ENCODE assay signal across 11 cellular contexts in the genomic region with DNA sequence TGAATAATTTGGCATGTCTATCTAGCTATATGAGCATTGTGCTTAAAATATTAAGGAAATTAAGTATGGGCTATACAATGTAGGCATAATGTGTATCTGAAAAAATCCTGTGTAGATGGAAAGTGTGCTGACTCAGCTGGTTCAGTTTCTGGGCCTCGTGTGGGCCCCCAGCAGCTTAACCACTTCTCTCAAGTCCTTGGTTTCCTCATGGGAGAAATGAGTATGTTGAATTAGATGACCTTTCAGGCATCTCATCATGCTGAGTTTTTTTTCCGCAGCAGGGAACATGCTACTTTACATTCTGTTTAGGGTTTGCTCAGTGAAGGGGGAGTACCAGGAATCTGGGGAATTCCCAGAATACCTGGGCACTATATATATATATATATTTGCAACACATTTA. TPM values are rescaled to one million over a fixed set of nuclear protein-coding genes. Genes with fewer than 3 reads are reported as not detected.
DNase-seq lines count a peak whose midpoint lies in the region; ATAC-seq and TF ChIP-seq lines count a peak whose summit lies in the region.
"Had no signal": no experiment of that assay in that cellular context is flagged by ENCODE, and none has a peak within 500 bp of the region (broad histone marks: within the 10 kb centered on the region; RNA-seq: fewer than 3 reads in every experiment).

No MANE protein-coding gene starts in this region.

- no peak overlapping the region for H4K91ac ChIP-seq in trophoblast cell (ENCODE audit: low read depth, low read length)

- CTCF ChIA-PET in CD4-positive, alpha-beta T cell (lab: Charles Lee): interaction anchor here (0.8 to 1.7 kb wide), 6 partner anchors 19 to 171 kb away, joined by 3 to 7 read pairs (median 4); a partner anchor contains a TSS

- intact Hi-C loops in CD4-positive, alpha-beta T cell (cut with DNase I, micrococcal nuclease): loop anchor here in 1 of 2 experiments (10.0 kb wide), 1 partner anchor 172 kb away; a partner anchor contains a TSS

- H3K18ac ChIP-seq in trophoblast cell (ENCODE audit: low read length): no peak overlapping the region

- H3K36me3 ChIP-seq in trophoblast cell (ENCODE audit: control insufficient read depth in 1 of 2, insufficient read depth in 2 of 2, low read length in 2 of 2): no peaks in the 10 kb centered on the region

- H3K9ac ChIP-seq in trophoblast cell (ENCODE audit: low read length): no peak overlapping the region

- H2BK120ac ChIP-seq in trophoblast cell (ENCODE audit: insufficient read depth, low read length, poor library complexity): no peak overlapping the region

- no peak for TF ChIP-seq CTCF in CD4-positive, alpha-beta T cell (IDR thresholded peaks at IDR 0.05)
- no peak for TF ChIP-seq CTCF in HFFc6 (IDR thresholded peaks at IDR 0.05)
- no peak for TF ChIP-seq CTCF in chondrocyte (IDR thresholded peaks at IDR 0.05)

- H3K14ac ChIP-seq in trophoblast cell (ENCODE audit: low read length): no peak overlapping the region

- H3K4me1 Mint-ChIP-seq in CD4-positive, alpha-beta T cell (ENCODE audit: low read depth): peaks cover 90% of the 10 kb centered on the region
- H3K4me1 Mint-ChIP-seq in HFFc6 (ENCODE audit: low read depth) (no peaks in the 10 kb centered on the region), chondrocyte (ENCODE audit: low read depth) (no peaks in the 10 kb centered on the region)
- H3K4me1 Mint-ChIP-seq: neural crest cell had no signal

- no peak for DNase-seq in CD4-positive, alpha-beta T cell
- peak; percentile 73 for DNase-seq in activated naive CD4-positive, alpha-beta T cell treated with Interleukin-2 at 50 U/mL for 16 hours
- no peak for DNase-seq in trophoblast cell
- no peak for DNase-seq in HFFc6
- no peak for DNase-seq in chondrocyte (ENCODE audit: low spot score)
- DNase-seq: DMS53 had no signal

- H3K27me3 ChIP-seq in CD4-positive, alpha-beta T cell (ENCODE audit: control insufficient read depth, insufficient read depth, low read length): no peaks in the 10 kb centered on the region
- H3K27me3 ChIP-seq in trophoblast cell (ENCODE audit: insufficient read depth, low read length): no peaks in the 10 kb centered on the region

- no peaks in the 10 kb centered on the region for H3K27me3 Mint-ChIP-seq in CD4-positive, alpha-beta T cell
- H3K27me3 Mint-ChIP-seq in HFFc6 (ENCODE audit: insufficient read depth) (peaks cover 8% of the 10 kb centered on the region), chondrocyte (ENCODE audit: low read depth) (no peaks in the 10 kb centered on the region)

- no peak for ATAC-seq in CD4-positive, alpha-beta T cell (ENCODE audit: poor library complexity)
- ATAC-seq in GM19452 (IDR thresholded peaks at IDR 0.05; ENCODE audit: unreplicated experiment) (peak; percentile 51), HG03439 (IDR thresholded peaks at IDR 0.05; ENCODE audit: unreplicated experiment) (peak; percentile 51), SK-N-SH treated with all-trans-retinoic acid at 6 μM for 48 hours (no peak)
- ATAC-seq: Panc1 had no signal

- H2BK12ac ChIP-seq in trophoblast cell (ENCODE audit: low read length): no peak overlapping the region

- no peaks in the 10 kb centered on the region for H3K9me3 Mint-ChIP-seq in CD4-positive, alpha-beta T cell
- H3K9me3 Mint-ChIP-seq in HFFc6 (no peaks in the 10 kb centered on the region), chondrocyte (ENCODE audit: low read depth) (peaks cover 6% of the 10 kb centered on the region)

- no peaks in the 10 kb centered on the region for H3K9me3 ChIP-seq in CD4-positive, alpha-beta T cell (ENCODE audit: control insufficient read depth, low read length)
- no peaks in the 10 kb centered on the region for H3K9me3 ChIP-seq in trophoblast cell (ENCODE audit: insufficient read depth, low read depth, low read length)

- no peak overlapping the region for H3K23ac ChIP-seq in trophoblast cell (ENCODE audit: low read length)

- no peak overlapping the region for H3K4ac ChIP-seq in trophoblast cell (ENCODE audit: low read depth, low read length)

- peak overlapping the region; percentile 93 for H3K27ac Mint-ChIP-seq in CD4-positive, alpha-beta T cell
- H3K27ac Mint-ChIP-seq in HFFc6 (no peak overlapping the region), chondrocyte (ENCODE audit: unreplicated experiment) (no peak overlapping the region)

- H3K79me2 ChIP-seq in trophoblast cell (ENCODE audit: control insufficient read depth, insufficient read depth, low read length, poor library complexity): no peaks in the 10 kb centered on the region

- no peak overlapping the region for H3K4me3 ChIP-seq in trophoblast cell (ENCODE audit: low read depth, low read length)

- no peak overlapping the region for H3K4me2 ChIP-seq in trophoblast cell (ENCODE audit: low read length)

- no peak overlapping the region for H2AK5ac ChIP-seq in trophoblast cell (ENCODE audit: low read length)

- WGBS in trophoblast cell (ENCODE audit: extremely low coverage, insufficient coverage, insufficient read length): no CpG with 5 or more reads among the region's 2 CpGs

- peaks cover 85% of the 10 kb centered on the region for H3K36me3 Mint-ChIP-seq in CD4-positive, alpha-beta T cell (ENCODE audit: low read depth)
- H3K36me3 Mint-ChIP-seq in HFFc6 (ENCODE audit: low read depth) (no peaks in the 10 kb centered on the region), chondrocyte (ENCODE audit: low read depth) (peaks cover 1% of the 10 kb centered on the region)

- H2BK5ac ChIP-seq in trophoblast cell (ENCODE audit: low read depth, low read length, poor library complexity): no peak overlapping the region

- no peaks in the 10 kb centered on the region for H3K79me1 ChIP-seq in trophoblast cell (ENCODE audit: low read length)

- POLR2A ChIA-PET in CD4-positive, alpha-beta T cell (lab: Charles Lee): interaction anchor here (0.9 to 9.4 kb wide), 13 partner anchors 13 to 89 kb away, joined by 3 to 156 read pairs (median 4); a partner anchor contains a TSS

- H3K4me3 Mint-ChIP-seq in CD4-positive, alpha-beta T cell: peak overlapping the region; percentile 80
- H3K4me3 Mint-ChIP-seq in HFFc6: no peak overlapping the region
- no peak overlapping the region for H3K4me3 Mint-ChIP-seq in chondrocyte (ENCODE audit: unreplicated experiment)
- H3K4me3 Mint-ChIP-seq: neural crest cell had no signal

- peak overlapping the region; percentile 74 for H3K27ac ChIP-seq in CD4-positive, alpha-beta T cell (ENCODE audit: low read depth, low read length)
- no peak overlapping the region for H3K27ac ChIP-seq in trophoblast cell (ENCODE audit: low read depth, low read length)

- H4K12ac ChIP-seq in trophoblast cell (ENCODE audit: low read depth, low read length): no peak overlapping the region

- no peaks in the 10 kb centered on the region for H3K4me1 ChIP-seq in trophoblast cell (ENCODE audit: control insufficient read depth in 1 of 2, insufficient read depth in 2 of 2, low read length in 2 of 2)

- H2AFZ ChIP-seq in trophoblast cell (ENCODE audit: insufficient read depth, low read length, poor library complexity): no peak overlapping the region

- no peak overlapping the region for H4K8ac ChIP-seq in trophoblast cell (ENCODE audit: low read depth, low read length)

TF ChIP-seq in SK-N-SH treated with all-trans-retinoic acid at 6 μM for 48 hours, 23 proteins besides CTCF, POLR2A, EP300 and RAD21 (continues in another document):
- TF ChIP-seq, protein P1, sequence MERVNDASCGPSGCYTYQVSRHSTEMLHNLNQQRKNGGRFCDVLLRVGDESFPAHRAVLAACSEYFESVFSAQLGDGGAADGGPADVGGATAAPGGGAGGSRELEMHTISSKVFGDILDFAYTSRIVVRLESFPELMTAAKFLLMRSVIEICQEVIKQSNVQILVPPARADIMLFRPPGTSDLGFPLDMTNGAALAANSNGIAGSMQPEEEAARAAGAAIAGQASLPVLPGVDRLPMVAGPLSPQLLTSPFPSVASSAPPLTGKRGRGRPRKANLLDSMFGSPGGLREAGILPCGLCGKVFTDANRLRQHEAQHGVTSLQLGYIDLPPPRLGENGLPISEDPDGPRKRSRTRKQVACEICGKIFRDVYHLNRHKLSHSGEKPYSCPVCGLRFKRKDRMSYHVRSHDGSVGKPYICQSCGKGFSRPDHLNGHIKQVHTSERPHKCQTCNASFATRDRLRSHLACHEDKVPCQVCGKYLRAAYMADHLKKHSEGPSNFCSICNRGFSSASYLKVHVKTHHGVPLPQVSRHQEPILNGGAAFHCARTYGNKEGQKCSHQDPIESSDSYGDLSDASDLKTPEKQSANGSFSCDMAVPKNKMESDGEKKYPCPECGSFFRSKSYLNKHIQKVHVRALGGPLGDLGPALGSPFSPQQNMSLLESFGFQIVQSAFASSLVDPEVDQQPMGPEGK (CRISPR knock-in tag; IDR thresholded peaks at IDR 0.05; ENCODE audit: borderline replicate concordance): no peak
- TF ChIP-seq TCF4 (CRISPR knock-in tag; IDR thresholded peaks at IDR 0.05; ENCODE audit: borderline replicate concordance) (no peak), OSR1 (CRISPR knock-in tag; IDR thresholded peaks at IDR 0.05) (no peak), PPARA (CRISPR knock-in tag; IDR thresholded peaks at IDR 0.05; ENCODE audit: borderline replicate concordance) (no peak), ZC3H10 (CRISPR knock-in tag; IDR thresholded peaks at IDR 0.05) (no peak)
- TF ChIP-seq, protein P2, sequence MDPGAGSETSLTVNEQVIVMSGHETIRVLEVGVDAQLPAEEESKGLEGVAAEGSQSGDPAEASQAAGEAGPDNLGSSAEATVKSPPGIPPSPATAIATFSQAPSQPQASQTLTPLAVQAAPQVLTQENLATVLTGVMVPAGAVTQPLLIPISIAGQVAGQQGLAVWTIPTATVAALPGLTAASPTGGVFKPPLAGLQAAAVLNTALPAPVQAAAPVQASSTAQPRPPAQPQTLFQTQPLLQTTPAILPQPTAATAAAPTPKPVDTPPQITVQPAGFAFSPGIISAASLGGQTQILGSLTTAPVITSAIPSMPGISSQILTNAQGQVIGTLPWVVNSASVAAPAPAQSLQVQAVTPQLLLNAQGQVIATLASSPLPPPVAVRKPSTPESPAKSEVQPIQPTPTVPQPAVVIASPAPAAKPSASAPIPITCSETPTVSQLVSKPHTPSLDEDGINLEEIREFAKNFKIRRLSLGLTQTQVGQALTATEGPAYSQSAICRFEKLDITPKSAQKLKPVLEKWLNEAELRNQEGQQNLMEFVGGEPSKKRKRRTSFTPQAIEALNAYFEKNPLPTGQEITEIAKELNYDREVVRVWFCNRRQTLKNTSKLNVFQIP (CRISPR knock-in tag; IDR thresholded peaks at IDR 0.05; ENCODE audit: borderline replicate concordance, low read depth): no peak

RNA-seq across cellular contexts. Expression of a gene that starts 30.5 kb away (rescaled TPM):
- total RNA-seq in CD4-positive, alpha-beta T cell: 100 to 1,000 TPM; 302 to 317 TPM
- polyA plus RNA-seq in trophoblast cell (2013): 0.15 and 0.22 TPM in 2 replicates
- total RNA-seq in HFFc6 (2021; fragmentation: NEBNext Ultra II Directional; extraction: Animal tissue kit (Norgen Biotek cat#: 25700)): not detected
- not detected in 3 replicates for total RNA-seq in chondrocyte

Comparison
In these comparisons a context has a peak if more than half of its experiments do, and no peak if none do; other contexts are left out.
1. ATAC-seq: peak in GM19452 (single experiment) and HG03439 (single experiment); none in CD4-positive, alpha-beta T cell (single experiment) and SK-N-SH treated with all-trans-retinoic acid at 6 μM for 48 hours (single experiment).
2. RNA of a gene that starts 30.5 kb away (total RNA-seq): 302 to 317 TPM in CD4-positive, alpha-beta T cell; not detected in HFFc6 and not detected in chondrocyte; every median in the first group is over 100 times any median in the second.